In genomic region chr11:63635762-63636465, GRCh38 we compare ENCODE assay signal across 7 cellular contexts. TPM values are rescaled to one million over a fixed set of nuclear protein-coding genes. Genes with fewer than 3 reads are reported as not detected.
DNase-seq lines count a peak whose midpoint lies in the region; ATAC-seq, FAIRE-seq and TF ChIP-seq lines count a peak whose summit lies in the region.

No MANE protein-coding gene starts in this region.

- DNase-seq in NAMALWA (ENCODE audit: low spot score) (peak; percentile 76), body of pancreas (peak; percentile 53 to 69 (median 62)), iPS-NIHi7 (ENCODE audit: extremely low spot score) (peak; percentile 85)
- peak; percentile 21 to 40 for DNase-seq in stimulated activated CD4-positive, alpha-beta T cell treated with anti-CD3 and anti-CD28 coated beads, Interleukin-15, amount 100 ng/mL, for 1 hour (ENCODE audit: low read depth in 1 of 2, low spot score in 1 of 2)

- H3K4me3 ChIP-seq in body of pancreas, result no peak overlapping the region

- H3K9me3 ChIP-seq in body of pancreas, result no peaks in the 10 kb centered on the region

- WGBS in body of pancreas, 2 donors, result 60 to 69% methylated on average over 10 of the region's 10 CpGs

- H3K4me1 ChIP-seq in body of pancreas, result peaks cover 11% of the 10 kb centered on the region

- TF ChIP-seq POLR2A in body of pancreas (IDR thresholded peaks at IDR 0.05), result no peak

- FAIRE-seq in TTC549 (lab: Jason Lieb, UNC), result peak; percentile 54

- H3K27me3 ChIP-seq in body of pancreas, result no peaks in the 10 kb centered on the region

- intact Hi-C loops in body of pancreas (cut with DNase I), result loop anchor here (10.0 kb wide), 2 partner anchors 131 to 161 kb away; partner anchors contain the start of gene LGALS12

- H3K36me3 ChIP-seq in body of pancreas (replicated peaks in 1 of 2; ENCODE audit: insufficient read depth in 1 of 2, low read depth in 2 of 2), result peaks cover 0 to 8% of the 10 kb centered on the region in 2 donors

- TF ChIP-seq CTCF in GM12801 (IDR thresholded peaks at IDR 0.05; ENCODE audit: extremely low read depth, insufficient read length) (peak; percentile 13), body of pancreas (IDR thresholded peaks at IDR 0.05) (peak; percentile 44 to 91 (median 81))

- no peak overlapping the region for H3K27ac ChIP-seq in body of pancreas

- ATAC-seq in body of pancreas (peak; percentile 69), HG03520 (IDR thresholded peaks at IDR 0.05; ENCODE audit: unreplicated experiment) (no peak)

RNA-seq across cellular contexts. Expression of gene PLAAT3, which starts 21.7 kb away (rescaled TPM):
- 10 to 100 TPM; 22.6 to 55.0 TPM for total RNA-seq in body of pancreas

RNA-seq across cellular contexts. Expression of gene ATL3, which starts 35.3 kb away (rescaled TPM):
- 10 to 100 TPM; 17.8 to 32.7 TPM for total RNA-seq in body of pancreas

RNA-seq across cellular contexts. Expression of gene RTN3, which starts 45.4 kb away (rescaled TPM):
- 10 to 100 TPM; 62.8 to 63.6 TPM for total RNA-seq in body of pancreas

Comparison
In these comparisons a context has a peak if more than half of its experiments do, and no peak if none do; other contexts are left out.
1. DNase-seq: peak in every context shown above with its lines; median percentile 85 in iPS-NIHi7; 76 in NAMALWA; 62 in body of pancreas; 30 in stimulated activated CD4-positive, alpha-beta T cell treated with anti-CD3 and anti-CD28 coated beads, Interleukin-15, amount 100 ng/mL, for 1 hour.